Comparison of ENCODE assay signal across 8 cellular contexts in genomic region chr9:135501261-135502167, GRCh38. TPM values are rescaled to one million over a fixed set of nuclear protein-coding genes. Genes with fewer than 3 reads are reported as not detected.
DNase-seq lines count a peak whose midpoint lies in the region; ATAC-seq and TF ChIP-seq lines count a peak whose summit lies in the region.

No MANE protein-coding gene starts in this region.

- H3K36me3 Mint-ChIP-seq in naive B cell = peaks cover 0 to 11% of the 10 kb centered on the region in 2 donors

- H3K9me3 ChIP-seq in PC-9 (ENCODE audit: insufficient read depth, low read depth) (no peaks in the 10 kb centered on the region), endocrine pancreas (ENCODE audit: control insufficient read depth, low read length) (no peaks in the 10 kb centered on the region)

- POLR2A ChIA-PET in PC-9 (lab: Charles Lee; ENCODE audit: unreplicated experiment) = no interaction called here

- peaks cover 19 to 51% (median 29%) of the 10 kb centered on the region in 3 donors for H3K4me1 Mint-ChIP-seq in naive B cell

- CTCF ChIA-PET in PC-9 (lab: Charles Lee) = no interaction called here

- peak overlapping the region in 5 of 6 donors; percentile 47 to 95 (median 80) for H3K27ac Mint-ChIP-seq in naive B cell

- H3K4me2 ChIP-seq in PC-9 = peak overlapping the region; percentile 91

- peaks cover 23% of the 10 kb centered on the region for H3K79me2 ChIP-seq in PC-9 (ENCODE audit: low read depth)

- H3K9me2 ChIP-seq in PC-9 (ENCODE audit: insufficient read depth) = no peaks in the 10 kb centered on the region

- intact Hi-C loops in PC-9 (cut with micrococcal nuclease; ENCODE audit: unreplicated experiment) = no loop called here

- H3K9me3 Mint-ChIP-seq in naive B cell = no peaks in the 10 kb centered on the region

- H3K36me3 ChIP-seq in PC-9 (ENCODE audit: low read depth) = no peaks in the 10 kb centered on the region
- H3K36me3 ChIP-seq in endocrine pancreas (ENCODE audit: control insufficient read depth, insufficient read depth, low read length) = peaks cover 4% of the 10 kb centered on the region

- H3K27me3 ChIP-seq in PC-9 (ENCODE audit: insufficient read depth, low read depth) (no peaks in the 10 kb centered on the region), endocrine pancreas (ENCODE audit: control insufficient read depth, insufficient read depth, low read length) (no peaks in the 10 kb centered on the region)

- H3K27me3 Mint-ChIP-seq in naive B cell = peaks cover 0 to 11% (median 0%) of the 10 kb centered on the region in 3 donors

- H3F3A ChIP-seq in PC-9 (ENCODE audit: insufficient read depth, low read depth) = no peaks in the 10 kb centered on the region

- no peak overlapping the region for H3K27ac ChIP-seq in PC-9

- H3K4me3 ChIP-seq in PC-9 = peak overlapping the region; percentile 63
- H3K4me3 ChIP-seq in endocrine pancreas (ENCODE audit: control insufficient read depth, insufficient read depth, low read length) = peak overlapping the region; percentile 4

- H2AFZ ChIP-seq in PC-9 = peak overlapping the region; percentile 90; the same call in 1 of the 2 replicates

- TF ChIP-seq CTCF in PC-9 (conservative IDR thresholded peaks at IDR 0.05) = no peak

- TSS peak; percentile 46 for BruUV-seq in PC-9 (replicated peaks; lab: Mats Ljungman, UMichigan)

- peak; percentile 47 for DNase-seq in NCI-H2029 (lab: John Stamatoyannopoulos, UW)
- DNase-seq in NCI-H2029 treated with DMSO at 0.1 percent for 48 hours (lab: John Stamatoyannopoulos, UW) = no peak
- no peak for DNase-seq in PC-9
- DNase-seq in naive B cell = no peak
- DNase-seq in NCI-H524 (lab: John Stamatoyannopoulos, UW) = no peak
- DNase-seq in cerebellar cortex (ENCODE audit: low spot score) = no peak

- peak overlapping the region; percentile 62 for H3K9ac ChIP-seq in endocrine pancreas (ENCODE audit: control insufficient read depth, insufficient read depth, low read length)

- ATAC-seq in naive B cell (ENCODE audit: low read depth in 2 of 2) (no peak), HG03175 (IDR thresholded peaks at IDR 0.05; ENCODE audit: unreplicated experiment) (no peak)

- H4K20me1 ChIP-seq in PC-9 (ENCODE audit: insufficient read depth) = peaks cover 30% of the 10 kb centered on the region

- H3K4me1 ChIP-seq in PC-9 (replicated peaks; ENCODE audit: insufficient read depth) (peaks cover 9% of the 10 kb centered on the region; the same call in 1 of the 2 replicates), endocrine pancreas (ENCODE audit: control insufficient read depth, insufficient read depth, low read length) (no peaks in the 10 kb centered on the region)

- H3K4me3 Mint-ChIP-seq in naive B cell = peak overlapping the region; percentile 83 to 97 (median 94)

RNA-seq across cellular contexts. Expression of gene MRPS2, which starts 1.0 kb away (rescaled TPM):
- total RNA-seq in PC-9 (2021) = 84.4 and 93.4 TPM in 2 replicates
- polyA plus RNA-seq in naive B cell (ENCODE audit: low read depth in 6 of 6) = 10 to 100 TPM; 41.5 to 57.9 (median 45.5) TPM

RNA-seq across cellular contexts. Expression of gene LCN1, which starts 19.7 kb away (rescaled TPM):
- total RNA-seq in PC-9 (2021) = not detected in 2 replicates
- polyA plus RNA-seq in naive B cell (ENCODE audit: low read depth in 6 of 6) = not detected

RNA-seq across cellular contexts. Expression of gene PPP1R26, which starts 21.9 kb away (rescaled TPM):
- total RNA-seq in PC-9 (2021) = 41.2 and 46.9 TPM in 2 replicates
- polyA plus RNA-seq in naive B cell (ENCODE audit: low read depth in 6 of 6) = under 1 TPM in 3 of 6 donors, not detected in 3; 0.27 to 0.47 (median 0.37) TPM

RNA-seq across cellular contexts. Expression of gene OBP2A, which starts 44.4 kb away (rescaled TPM):
- not detected in 2 replicates for total RNA-seq in PC-9 (2021)
- not detected for polyA plus RNA-seq in naive B cell (ENCODE audit: low read depth in 6 of 6)
